ENCODE assay signal across 8 cellular contexts in the genomic region with DNA sequence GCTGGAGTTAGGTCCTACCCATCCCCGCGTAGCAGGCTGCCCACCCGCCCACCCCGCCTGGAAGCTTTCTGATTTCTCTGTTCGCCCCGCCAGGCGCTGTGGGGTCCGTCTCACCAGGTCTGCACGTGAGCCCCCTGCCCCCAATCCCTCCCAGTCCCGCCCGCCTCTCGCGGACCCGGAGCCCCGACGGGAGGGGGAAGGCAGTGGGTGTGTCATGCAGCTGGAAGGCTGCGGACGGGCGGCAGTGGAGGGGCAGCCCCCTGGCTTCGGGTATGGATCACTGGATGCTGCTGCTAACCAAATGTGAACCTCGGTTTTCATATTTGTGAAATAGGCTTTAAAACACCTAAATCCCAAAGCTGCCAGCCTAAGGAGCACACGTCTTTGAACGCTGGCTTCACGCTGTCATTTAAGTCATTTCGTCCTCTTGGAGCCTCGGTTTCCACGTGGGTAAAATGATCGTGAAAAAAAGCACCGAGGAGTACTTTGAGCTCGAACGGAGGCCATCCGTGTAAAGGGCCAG. TPM values are rescaled to one million over a fixed set of nuclear protein-coding genes. Genes with fewer than 3 reads are reported as not detected.
A peak's percentile ranks its signal among the peaks of the same experiment; 100 is the strongest.
DNase-seq lines count a peak whose midpoint lies in the region; ATAC-seq and TF ChIP-seq lines count a peak whose summit lies in the region.

No MANE protein-coding gene starts in this region.

- H3K4me3 Mint-ChIP-seq in activated T-cell treated with anti-CD3 and anti-CD28 coated beads, Interleukin-2, amount 50 U/mL, for 4 hours, result peak overlapping the region; percentile 75
- H3K4me3 Mint-ChIP-seq in activated naive CD8-positive, alpha-beta T cell, result peak overlapping the region; percentile 86

- intact Hi-C loops in right lobe of liver (cut with DNase I), result no loop called here

- H3K36me3 ChIP-seq in right lobe of liver, result no peaks in the 10 kb centered on the region
- H3K36me3 ChIP-seq in upper lobe of left lung, result no peaks in the 10 kb centered on the region

- TF ChIP-seq EP300 in upper lobe of left lung (IDR thresholded peaks at IDR 0.05), result no peak

- H3K4me1 ChIP-seq in right lobe of liver (peaks cover 0 to 22% (median 0%) of the 10 kb centered on the region in 4 donors), upper lobe of left lung (peaks cover 14 to 31% (median 23%) of the 10 kb centered on the region in 4 donors)

- H3K4me3 ChIP-seq in right lobe of liver (peak overlapping the region; percentile 52 to 62 (median 60)), upper lobe of left lung (peak overlapping the region in 3 of 4 donors; percentile 62 to 79 (median 71))

- H3K27me3 ChIP-seq in right lobe of liver (no peaks in the 10 kb centered on the region), upper lobe of left lung (no peaks in the 10 kb centered on the region)

- H3K27ac ChIP-seq in right lobe of liver, result no peak overlapping the region
- H3K27ac ChIP-seq in upper lobe of left lung, result peak overlapping the region in 2 of 4 donors; percentile 30 to 79

- TF ChIP-seq POLR2A in right lobe of liver (IDR thresholded peaks at IDR 0.05), result no peak
- no peak for TF ChIP-seq POLR2A in upper lobe of left lung (IDR thresholded peaks at IDR 0.05)

- H3K36me3 Mint-ChIP-seq in activated T-cell treated with anti-CD3 and anti-CD28 coated beads, Interleukin-2, amount 50 U/mL, for 4 hours (ENCODE audit: insufficient read depth), result no peaks in the 10 kb centered on the region
- no peaks in the 10 kb centered on the region for H3K36me3 Mint-ChIP-seq in activated naive CD8-positive, alpha-beta T cell

- H3K9me3 ChIP-seq in right lobe of liver (no peaks in the 10 kb centered on the region), upper lobe of left lung (no peaks in the 10 kb centered on the region)

- no peak for TF ChIP-seq CTCF in right lobe of liver (IDR thresholded peaks at IDR 0.05)
- no peak for TF ChIP-seq CTCF in upper lobe of left lung (IDR thresholded peaks at IDR 0.05)

- ATAC-seq in activated T-cell treated with anti-CD3 and anti-CD28 coated beads, Interleukin-2, amount 50 U/mL, for 4 hours, result no peak
- ATAC-seq in right lobe of liver, result no peak
- ATAC-seq in upper lobe of left lung (ENCODE audit: low FRiP score in 2 of 2), result peak in 1 of 2 donors; percentile 5
- ATAC-seq in GM18511 (IDR thresholded peaks at IDR 0.05; ENCODE audit: unreplicated experiment), result no peak

- 11% methylated on average over 22 of the region's 32 CpGs for WGBS in right lobe of liver (ENCODE audit: insufficient coverage, low coverage, low lambda C conversion rate, missing lambda C conversion rate)
- 5 to 19% methylated on average over 12 to 32 of the region's 32 CpGs for WGBS in upper lobe of left lung, 2 donors

- H3K4me1 Mint-ChIP-seq in activated T-cell treated with anti-CD3 and anti-CD28 coated beads, Interleukin-2, amount 50 U/mL, for 4 hours (ENCODE audit: low read depth), result peaks cover 8% of the 10 kb centered on the region
- peaks cover 5% of the 10 kb centered on the region for H3K4me1 Mint-ChIP-seq in activated naive CD8-positive, alpha-beta T cell (ENCODE audit: low read depth)

- H3K27me3 Mint-ChIP-seq in activated T-cell treated with anti-CD3 and anti-CD28 coated beads, Interleukin-2, amount 50 U/mL, for 4 hours (ENCODE audit: low read depth), result no peaks in the 10 kb centered on the region
- H3K27me3 Mint-ChIP-seq in activated naive CD8-positive, alpha-beta T cell, result no peaks in the 10 kb centered on the region

- DNase-seq in activated T-cell treated with anti-CD3 and anti-CD28 coated beads, Interleukin-2, amount 50 U/mL, for 4 hours, result no peak
- DNase-seq in activated T-cell treated with anti-CD3 and anti-CD28 coated beads, Interleukin-2, amount 50 U/mL, for 1 hour, result no peak
- DNase-seq in right lobe of liver, result no peak
- no peak for DNase-seq in upper lobe of left lung
- no peak for DNase-seq in amygdala (lab: John Stamatoyannopoulos, UW)
- DNase-seq in MV-4-11 (lab: John Stamatoyannopoulos, UW), result no peak

- H3K27ac Mint-ChIP-seq in activated naive CD8-positive, alpha-beta T cell, result no peak overlapping the region

- H3K9me3 Mint-ChIP-seq in activated T-cell treated with anti-CD3 and anti-CD28 coated beads, Interleukin-2, amount 50 U/mL, for 4 hours, result no peaks in the 10 kb centered on the region
- H3K9me3 Mint-ChIP-seq in activated naive CD8-positive, alpha-beta T cell (ENCODE audit: low read depth), result no peaks in the 10 kb centered on the region

RNA-seq across cellular contexts. Expression of a gene that starts 0.6 kb away (rescaled TPM):
- 1 to 10 TPM; 7.8 to 10.0 (median 9.9) TPM for total RNA-seq in activated T-cell treated with anti-CD3 and anti-CD28 coated beads, Interleukin-2, amount 50 U/mL, for 4 hours
- under 1 TPM in 5 of 6 experiments, not detected in 1; 0.22 to 0.42 (median 0.31) TPM for total RNA-seq in right lobe of liver
- total RNA-seq in upper lobe of left lung, result 1 to 10 TPM in 4 of 6 donors, not detected in 2; 2.3 to 6.2 (median 2.7) TPM

RNA-seq across cellular contexts. Expression of a gene that starts 20.8 kb away (rescaled TPM):
- 1 to 10 TPM; 1.2 to 1.5 (median 1.3) TPM for total RNA-seq in activated T-cell treated with anti-CD3 and anti-CD28 coated beads, Interleukin-2, amount 50 U/mL, for 4 hours
- total RNA-seq in right lobe of liver (1 to 10 TPM in 4 of 6 experiments, under 1 TPM in 2; 0.97 to 2.0 (median 1.3) TPM), upper lobe of left lung (1 to 10 TPM; 1.0 to 5.7 (median 4.8) TPM)

RNA-seq across cellular contexts. Expression of a gene that starts 33.2 kb away (rescaled TPM):
- total RNA-seq in activated T-cell treated with anti-CD3 and anti-CD28 coated beads, Interleukin-2, amount 50 U/mL, for 4 hours, result 10 to 100 TPM; 33.5 to 39.0 (median 36.1) TPM
- 10 to 100 TPM in 4 of 6 experiments, 1 to 10 TPM in 2; 8.8 to 22.3 (median 11.4) TPM for total RNA-seq in right lobe of liver
- 10 to 100 TPM; 15.6 to 34.4 (median 18.5) TPM for total RNA-seq in upper lobe of left lung

RNA-seq across cellular contexts. Expression of a gene that starts 41.4 kb away (rescaled TPM):
- total RNA-seq in activated T-cell treated with anti-CD3 and anti-CD28 coated beads, Interleukin-2, amount 50 U/mL, for 4 hours, result 10 to 100 TPM; 60.6 to 79.8 (median 63.5) TPM
- total RNA-seq in right lobe of liver (100 to 1,000 TPM in 2 of 6 experiments, 10 to 100 TPM in 4; 18.1 to 198 (median 31.9) TPM), upper lobe of left lung (100 to 1,000 TPM; 127 to 426 (median 315) TPM)
